In genomic region chr7:106659963-106660861, GRCh38 we compare ENCODE assay signal across 1 cellular context.
TF ChIP-seq lines count a peak whose summit lies in the region.

No MANE protein-coding gene starts in this region.

TF ChIP-seq in HEK293, 187 proteins besides CTCF, POLR2A, EP300 and RAD21 (continued from another document and continues in another):
- TF ChIP-seq ZNF777 (tag by site-specific recombination; IDR thresholded peaks at IDR 0.05; ENCODE audit: borderline replicate concordance) (no peak), ZNF514 (tag by site-specific recombination; IDR thresholded peaks at IDR 0.05) (no peak), ZNF660 (tag by site-specific recombination; IDR thresholded peaks at IDR 0.05) (peak; percentile 91), ZSCAN30 (tag by site-specific recombination; IDR thresholded peaks at IDR 0.05) (peak; percentile 80), KLF10 (tag by site-specific recombination; IDR thresholded peaks at IDR 0.05) (no peak), ZNF423 (tag by site-specific recombination; IDR thresholded peaks at IDR 0.05) (peak; percentile 59), ZNF239 (tag by site-specific recombination; IDR thresholded peaks at IDR 0.05) (no peak), YY1 (tag by site-specific recombination; IDR thresholded peaks at IDR 0.05) (peak; percentile 44), KLF17 (tag by site-specific recombination; IDR thresholded peaks at IDR 0.05) (no peak), ZFP41 (tag by site-specific recombination; IDR thresholded peaks at IDR 0.05; ENCODE audit: borderline replicate concordance) (no peak), ATF2 (tag by site-specific recombination; IDR thresholded peaks at IDR 0.05; ENCODE audit: low read depth) (no peak), GLI2 (tag by site-specific recombination; IDR thresholded peaks at IDR 0.05; ENCODE audit: borderline replicate concordance, low read depth) (no peak), GLIS2 (tag by site-specific recombination; IDR thresholded peaks at IDR 0.05) (peak; percentile 84), ZEB2 (tag by site-specific recombination; IDR thresholded peaks at IDR 0.05) (peak; percentile 95), ZBTB10 (tag by site-specific recombination; IDR thresholded peaks at IDR 0.05) (peak; percentile 42; the same call in 1 of the 2 replicates), GLIS1 (tag by site-specific recombination; IDR thresholded peaks at IDR 0.05) (peak; percentile 69), ZSCAN5A (tag by site-specific recombination; IDR thresholded peaks at IDR 0.05) (no peak), ZNF2 (tag by site-specific recombination; IDR thresholded peaks at IDR 0.05) (peak; percentile 53; the same call in 1 of the 2 replicates), ZNF292 (tag by site-specific recombination; IDR thresholded peaks at IDR 0.05; ENCODE audit: borderline replicate concordance, low read depth) (no peak), ZNF350 (tag by site-specific recombination; IDR thresholded peaks at IDR 0.05) (no peak), ZNF138 (tag by site-specific recombination; IDR thresholded peaks at IDR 0.05; ENCODE audit: borderline replicate concordance) (no peak), ZNF174 (tag by site-specific recombination; IDR thresholded peaks at IDR 0.05) (no peak), SALL2 (tag by site-specific recombination; IDR thresholded peaks at IDR 0.05; ENCODE audit: borderline replicate concordance) (no peak), ZNF48 (tag by site-specific recombination; IDR thresholded peaks at IDR 0.05) (no peak), OVOL3 (tag by site-specific recombination; IDR thresholded peaks at IDR 0.05) (no peak), ZNF302 (tag by site-specific recombination; IDR thresholded peaks at IDR 0.05; ENCODE audit: low read depth) (no peak), ZNF843 (tag by site-specific recombination; IDR thresholded peaks at IDR 0.05) (no peak), GLI4 (tag by site-specific recombination; IDR thresholded peaks at IDR 0.05) (no peak), ZNF623 (tag by site-specific recombination; IDR thresholded peaks at IDR 0.05) (no peak), ZNF544 (tag by site-specific recombination; IDR thresholded peaks at IDR 0.05) (no peak), ZNF324 (tag by site-specific recombination; IDR thresholded peaks at IDR 0.05) (no peak), ZSCAN4 (tag by site-specific recombination; IDR thresholded peaks at IDR 0.05) (no peak), ZNF658 (tag by site-specific recombination; IDR thresholded peaks at IDR 0.05) (no peak), ZNF701 (tag by site-specific recombination; IDR thresholded peaks at IDR 0.05) (no peak), ZNF37A (tag by site-specific recombination; IDR thresholded peaks at IDR 0.05) (no peak), RBAK (tag by site-specific recombination; IDR thresholded peaks at IDR 0.05) (no peak), SP7 (tag by site-specific recombination; IDR thresholded peaks at IDR 0.05) (no peak), TSHZ1 (tag by site-specific recombination; IDR thresholded peaks at IDR 0.05; ENCODE audit: borderline replicate concordance) (no peak), KLF9 (tag by site-specific recombination; IDR thresholded peaks at IDR 0.05; ENCODE audit: low read depth) (0 out of 2 replicates have a peak, but pooled peaks have one; percentile 30), PATZ1 (tag by site-specific recombination; IDR thresholded peaks at IDR 0.05) (peak; percentile 58), ZFP3 (tag by site-specific recombination; IDR thresholded peaks at IDR 0.05; ENCODE audit: low read depth) (no peak), AEBP2 (tag by site-specific recombination; IDR thresholded peaks at IDR 0.05; ENCODE audit: borderline replicate concordance) (no peak), ZNF148 (tag by site-specific recombination; IDR thresholded peaks at IDR 0.05; ENCODE audit: borderline replicate concordance) (no peak), ZBTB20 (tag by site-specific recombination; IDR thresholded peaks at IDR 0.05) (peak; percentile 93), PRDM1 (tag by site-specific recombination; IDR thresholded peaks at IDR 0.05) (no peak)
